16 cellular contexts compared by ENCODE assay signal in genomic region chr9:120950421-120951388, GRCh38. TPM values are rescaled to one million over a fixed set of nuclear protein-coding genes. Genes with fewer than 3 reads are reported as not detected.
DNase-seq lines count a peak whose midpoint lies in the region; ATAC-seq and TF ChIP-seq lines count a peak whose summit lies in the region.
"Had no signal": no experiment of that assay in that cellular context is flagged by ENCODE, and none has a peak within 500 bp of the region (broad histone marks: within the 10 kb centered on the region; RNA-seq: fewer than 3 reads in every experiment).

No MANE protein-coding gene starts in this region.

- POLR2A ChIA-PET in CD4-positive, alpha-beta memory T cell (lab: Charles Lee; ENCODE audit: partially characterized antibody): interaction anchor here (0.8 kb wide), 1 partner anchor 22 kb away, joined by 3 read pairs; no protein-coding TSS in a partner anchor

- H3K27ac ChIP-seq in cingulate gyrus (ENCODE audit: low read depth, low read length): peak overlapping the region; percentile 34
- no peak overlapping the region for H3K27ac ChIP-seq in colonic mucosa
- H3K27ac ChIP-seq in CD4-positive, alpha-beta memory T cell (ENCODE audit: low read depth, low read length): no peak overlapping the region
- H3K27ac ChIP-seq: body of pancreas, thyroid gland had no signal

- no peaks in the 10 kb centered on the region for H3K4me1 Mint-ChIP-seq in natural killer cell
- peaks cover 4 to 5% of the 10 kb centered on the region in 2 donors for H3K4me1 Mint-ChIP-seq in natural killer cell treated with Interleukin-12 subunit alpha and Interleukin-12 subunit beta and Interleukin-15 and Interleukin-18, amount 100 ng/mL, for 72 hours (ENCODE audit: low read depth in 2 of 2)
- H3K4me1 Mint-ChIP-seq in CD4-positive, alpha-beta memory T cell: no peaks in the 10 kb centered on the region
- H3K4me1 Mint-ChIP-seq: T-cell had no signal

- no peaks in the 10 kb centered on the region for H3K36me3 Mint-ChIP-seq in natural killer cell
- H3K36me3 Mint-ChIP-seq in natural killer cell treated with Interleukin-12 subunit alpha and Interleukin-12 subunit beta and Interleukin-15 and Interleukin-18, amount 100 ng/mL, for 72 hours: no peaks in the 10 kb centered on the region
- H3K36me3 Mint-ChIP-seq in CD4-positive, alpha-beta memory T cell: no peaks in the 10 kb centered on the region
- H3K36me3 Mint-ChIP-seq: T-cell had no signal

- TF ChIP-seq CTCF in natural killer cell (IDR thresholded peaks at IDR 0.05) (no peak), colonic mucosa (IDR thresholded peaks at IDR 0.05) (no peak)

- no peaks in the 10 kb centered on the region for H3K27me3 Mint-ChIP-seq in natural killer cell (ENCODE audit: low read depth in 2 of 2)
- H3K27me3 Mint-ChIP-seq in natural killer cell treated with Interleukin-12 subunit alpha and Interleukin-12 subunit beta and Interleukin-15 and Interleukin-18, amount 100 ng/mL, for 72 hours: no peaks in the 10 kb centered on the region
- no peaks in the 10 kb centered on the region for H3K27me3 Mint-ChIP-seq in CD4-positive, alpha-beta memory T cell
- H3K27me3 Mint-ChIP-seq: T-cell had no signal

- no peaks in the 10 kb centered on the region for H3K9me3 ChIP-seq in colonic mucosa
- no peaks in the 10 kb centered on the region for H3K9me3 ChIP-seq in CD4-positive, alpha-beta memory T cell (ENCODE audit: control insufficient read depth in 1 of 2, low read length in 2 of 2)
- H3K9me3 ChIP-seq: body of pancreas, thyroid gland had no signal

- CTCF ChIA-PET in CD4-positive, alpha-beta memory T cell (lab: Charles Lee; ENCODE audit: partially characterized antibody): interaction anchor here (1.0 to 1.7 kb wide), 2 partner anchors 14 to 30 kb away, joined by 3 to 6 read pairs; no protein-coding TSS in a partner anchor

- DNase-seq in natural killer cell (no peak), lung microvascular endothelial cell (ENCODE audit: low read depth in 2 of 2) (peak; percentile 32 to 71), NCI-H2081 (lab: John Stamatoyannopoulos, UW) (no peak), colonic mucosa (no peak)
- DNase-seq in natural killer cell treated with Interleukin-12 subunit alpha and Interleukin-12 subunit beta and Interleukin-15 and Interleukin-18, amount 100 ng/mL, for 72 hours (ENCODE audit: low spot score): no peak
- DNase-seq in CD4-positive, alpha-beta memory T cell: no peak
- DNase-seq: activated CD8-positive, alpha-beta T cell treated with anti-CD3 and anti-CD28 coated beads, Interleukin-2, amount 10 ng/mL, durations not matched to agents 7 days and 5 days; activated gamma-delta T cell; body of pancreas; NCI-H1048; NCI-H2227 treated with DMSO at 0.1 percent for 48 hours; stimulated activated CD4-positive, alpha-beta T cell treated with anti-CD3 and anti-CD28 coated beads, Interleukin-12 subunit alpha, Interleukin-12 subunit beta, amount 100 ng/mL, for 4 hours; T-cell; thyroid gland had no signal

- no peak overlapping the region for H3K4me3 ChIP-seq in colonic mucosa
- no peak overlapping the region for H3K4me3 ChIP-seq in CD4-positive, alpha-beta memory T cell (ENCODE audit: low read length in 2 of 2)
- H3K4me3 ChIP-seq: body of pancreas, thyroid gland had no signal

- H3K27me3 ChIP-seq in colonic mucosa: no peaks in the 10 kb centered on the region
- H3K27me3 ChIP-seq in CD4-positive, alpha-beta memory T cell (ENCODE audit: insufficient read depth, low read length): no peaks in the 10 kb centered on the region
- H3K27me3 ChIP-seq: body of pancreas, thyroid gland had no signal

- H3K4me1 ChIP-seq in colonic mucosa: no peaks in the 10 kb centered on the region
- no peaks in the 10 kb centered on the region for H3K4me1 ChIP-seq in CD4-positive, alpha-beta memory T cell (ENCODE audit: insufficient read depth, low read length)
- H3K4me1 ChIP-seq: body of pancreas had no signal

- no peaks in the 10 kb centered on the region for H3K9me3 Mint-ChIP-seq in natural killer cell
- H3K9me3 Mint-ChIP-seq in natural killer cell treated with Interleukin-12 subunit alpha and Interleukin-12 subunit beta and Interleukin-15 and Interleukin-18, amount 100 ng/mL, for 72 hours: no peaks in the 10 kb centered on the region
- no peaks in the 10 kb centered on the region for H3K9me3 Mint-ChIP-seq in CD4-positive, alpha-beta memory T cell
- H3K9me3 Mint-ChIP-seq: T-cell had no signal

- H3K9ac ChIP-seq in colonic mucosa (ENCODE audit: low read depth in 2 of 2, low read length in 2 of 2): no peak overlapping the region

- H3K27ac Mint-ChIP-seq in natural killer cell: no peak overlapping the region
- no peak overlapping the region for H3K27ac Mint-ChIP-seq in natural killer cell treated with Interleukin-12 subunit alpha and Interleukin-12 subunit beta and Interleukin-15 and Interleukin-18, amount 100 ng/mL, for 72 hours
- H3K27ac Mint-ChIP-seq in CD4-positive, alpha-beta memory T cell: peak overlapping the region in 1 of 7 donors; percentile 26
- H3K27ac Mint-ChIP-seq: activated CD8-positive, alpha-beta T cell treated with anti-CD3 and anti-CD28 coated beads, Interleukin-2, amount 10 ng/mL, durations not matched to agents 7 days and 5 days; T-cell had no signal

- H3K36me3 ChIP-seq in colonic mucosa: no peaks in the 10 kb centered on the region
- no peaks in the 10 kb centered on the region for H3K36me3 ChIP-seq in CD4-positive, alpha-beta memory T cell (ENCODE audit: insufficient read depth, low read length)
- H3K36me3 ChIP-seq: thyroid gland had no signal

- intact Hi-C loops in natural killer cell (cut with micrococcal nuclease): no loop called here
- intact Hi-C loops in colonic mucosa (cut with DNase I): no loop called here
- intact Hi-C loops in CD4-positive, alpha-beta memory T cell (cut with micrococcal nuclease): no loop called here

- ATAC-seq in natural killer cell (peak; percentile 29 to 67 (median 32)), HG03135 (IDR thresholded peaks at IDR 0.05; ENCODE audit: unreplicated experiment) (no peak)
- no peak for ATAC-seq in natural killer cell treated with Interleukin-12 subunit alpha and Interleukin-12 subunit beta and Interleukin-15 and Interleukin-18, amount 100 ng/mL, for 72 hours
- ATAC-seq: activated CD8-positive, alpha-beta T cell treated with anti-CD3 and anti-CD28 coated beads, Interleukin-2, amount 10 ng/mL, durations not matched to agents 7 days and 5 days; body of pancreas; T-cell had no signal

- no peak overlapping the region for H3K4me3 Mint-ChIP-seq in natural killer cell
- no peak overlapping the region for H3K4me3 Mint-ChIP-seq in natural killer cell treated with Interleukin-12 subunit alpha and Interleukin-12 subunit beta and Interleukin-15 and Interleukin-18, amount 100 ng/mL, for 72 hours
- no peak overlapping the region for H3K4me3 Mint-ChIP-seq in CD4-positive, alpha-beta memory T cell
- H3K4me3 Mint-ChIP-seq: activated CD8-positive, alpha-beta T cell treated with anti-CD3 and anti-CD28 coated beads, Interleukin-2, amount 10 ng/mL, durations not matched to agents 7 days and 5 days; T-cell had no signal

RNA-seq across cellular contexts. Expression of gene TRAF1, which starts 24.1 kb away (rescaled TPM):
- total RNA-seq in natural killer cell (10 to 100 TPM; 23.4 to 33.9 (median 30.5) TPM), lung microvascular endothelial cell (0.60 and 1.1 TPM in 2 replicates), colonic mucosa (1 to 10 TPM; 1.5 to 3.1 TPM)
- 100 to 1,000 TPM; 145 to 375 TPM for total RNA-seq in natural killer cell treated with Interleukin-12 subunit alpha and Interleukin-12 subunit beta and Interleukin-15 and Interleukin-18, amount 100 ng/mL, for 72 hours
- 100 to 1,000 TPM; 174 to 181 TPM for total RNA-seq in CD4-positive, alpha-beta memory T cell
- polyA plus RNA-seq in CD4-positive, alpha-beta memory T cell: 10 to 100 TPM in 1 of 2 donors, 1 to 10 TPM in 1; 7.8 to 14.4 TPM

Comparison
In these comparisons a context has a peak if more than half of its experiments do, and no peak if none do; other contexts are left out.
1. ATAC-seq: peak in natural killer cell (3 of 3); none in natural killer cell treated with Interleukin-12 subunit alpha and Interleukin-12 subunit beta and Interleukin-15 and Interleukin-18, amount 100 ng/mL, for 72 hours (0 of 2) and HG03135 (single experiment).
2. DNase-seq: peak in lung microvascular endothelial cell (2 of 2); none in natural killer cell (single experiment), natural killer cell treated with Interleukin-12 subunit alpha and Interleukin-12 subunit beta and Interleukin-15 and Interleukin-18, amount 100 ng/mL, for 72 hours (single experiment), NCI-H2081 (0 of 2), colonic mucosa (single experiment) and CD4-positive, alpha-beta memory T cell (0 of 5).
3. RNA of gene TRAF1, which starts 24.1 kb away (total RNA-seq): 145 to 375 TPM in natural killer cell treated with Interleukin-12 subunit alpha and Interleukin-12 subunit beta and Interleukin-15 and Interleukin-18, amount 100 ng/mL, for 72 hours, 174 to 181 TPM in CD4-positive, alpha-beta memory T cell and 23.4 to 33.9 TPM in natural killer cell; 1.5 to 3.1 TPM in colonic mucosa and 0.60 to 1.1 TPM in lung microvascular endothelial cell; every median in the first group is over 4 times any median in the second.